Comparison of ENCODE assay signal across 4 cellular contexts in genomic region chr7:99568770-99569169, GRCh38. TPM values are rescaled to one million over a fixed set of nuclear protein-coding genes. Genes with fewer than 3 reads are reported as not detected.
"Had no signal": no experiment of that assay in that cellular context is flagged by ENCODE, and none has a peak within 500 bp of the region (broad histone marks: within the 10 kb centered on the region; RNA-seq: fewer than 3 reads in every experiment).

No MANE protein-coding gene starts in this region.

RNA-seq across cellular contexts. Expression of gene TMEM225B, which starts 29.3 kb away (rescaled TPM):
- total RNA-seq: GM23338, H1, H9, HT1080 had no signal
